In genomic region chr7:1485156-1485555, GRCh38 we compare ENCODE assay signal across 22 cellular contexts. TPM values are rescaled to one million over a fixed set of nuclear protein-coding genes. Genes with fewer than 3 reads are reported as not detected.
DNase-seq lines count a peak whose midpoint lies in the region; FAIRE-seq and TF ChIP-seq lines count a peak whose summit lies in the region.
"Had no signal": no experiment of that assay in that cellular context is flagged by ENCODE, and none has a peak within 500 bp of the region (broad histone marks: within the 10 kb centered on the region; RNA-seq: fewer than 3 reads in every experiment).

No MANE protein-coding gene starts in this region.

- H3K27ac Mint-ChIP-seq in CD14-positive monocyte, result no peak overlapping the region
- H3K27ac Mint-ChIP-seq: CD4-positive, alpha-beta T cell; CD8-positive, alpha-beta T cell had no signal

- H4K91ac ChIP-seq in mesenchymal stem cell (ENCODE audit: low read length), result no peak overlapping the region

- no peaks in the 10 kb centered on the region for H3K4me1 ChIP-seq in mesenchymal stem cell (ENCODE audit: control insufficient read depth, insufficient read depth, low read depth, low read length)
- H3K4me1 ChIP-seq: BE2C, BLaER1, Caco-2 had no signal

- no peak overlapping the region for H2BK5ac ChIP-seq in mesenchymal stem cell (ENCODE audit: low read depth, low read length, poor library complexity, severe bottlenecking)

- FAIRE-seq in urothelium cell line (lab: Jason Lieb, UNC), result peak; percentile 70
- FAIRE-seq: A204.1, D721Med, G401.6, GM12878, GM12892, GM18507, GM19239 had no signal

- H3K9me3 ChIP-seq in mesenchymal stem cell (ENCODE audit: control insufficient read depth, low read length), result no peaks in the 10 kb centered on the region
- H3K9me3 ChIP-seq: BE2C, BLaER1, Caco-2 had no signal

- no peak for TF ChIP-seq CTCF in CD14-positive monocyte (IDR thresholded peaks at IDR 0.05)

- DNase-seq in H7 (peak; percentile 69), mesenchymal stem cell (no peak), urothelium cell line (ENCODE audit: low spot score) (no peak), CD14-positive monocyte (ENCODE audit: low spot score) (no peak), SKM-1 (lab: John Stamatoyannopoulos, UW; ENCODE audit: unreplicated experiment) (no peak)
- DNase-seq: 8988T; ACHN; BE2C; C1 segment of cervical spinal cord; Caco-2; Calu3; CD4-positive, alpha-beta T cell; CD8-positive, alpha-beta T cell; DMS79 treated with DMSO at 0.1 percent for 48 hours had no signal

- no peak overlapping the region for H3K14ac ChIP-seq in mesenchymal stem cell (ENCODE audit: low read length in 2 of 2)

- no peak overlapping the region for H3K4me2 ChIP-seq in mesenchymal stem cell (ENCODE audit: low read length, poor library complexity, severe bottlenecking)
- H3K4me2 ChIP-seq: BLaER1 had no signal

- H3K9ac ChIP-seq in mesenchymal stem cell (ENCODE audit: low read length), result no peak overlapping the region
- H3K9ac ChIP-seq: BLaER1 had no signal

- no peak overlapping the region for H3K4me3 Mint-ChIP-seq in CD14-positive monocyte
- H3K4me3 Mint-ChIP-seq: CD4-positive, alpha-beta T cell; CD8-positive, alpha-beta T cell had no signal

- H2BK15ac ChIP-seq in mesenchymal stem cell (ENCODE audit: low read depth, poor library complexity, severe bottlenecking), result peak overlapping the region; percentile 36

- H3K18ac ChIP-seq in mesenchymal stem cell (ENCODE audit: low read depth in 1 of 2, low read length in 2 of 2), result no peak overlapping the region

- H3K9me3 Mint-ChIP-seq in CD14-positive monocyte, result peaks cover 0 to 1% (median 0%) of the 10 kb centered on the region in 7 donors
- H3K9me3 Mint-ChIP-seq: CD4-positive, alpha-beta T cell; CD8-positive, alpha-beta T cell had no signal

- H2AK5ac ChIP-seq in mesenchymal stem cell (ENCODE audit: low read length, severe bottlenecking), result no peak overlapping the region

- no peaks in the 10 kb centered on the region for H3K4me1 Mint-ChIP-seq in CD14-positive monocyte

- H3K27me3 ChIP-seq in H7 (ENCODE audit: control insufficient read depth, insufficient read depth, low read length), result no peaks in the 10 kb centered on the region
- H3K27me3 ChIP-seq in mesenchymal stem cell (ENCODE audit: control insufficient read depth in 1 of 2, insufficient read depth in 1 of 2, low read length in 2 of 2), result no peaks in the 10 kb centered on the region
- H3K27me3 ChIP-seq: BE2C, BLaER1 had no signal

- no peak overlapping the region for H3K4ac ChIP-seq in mesenchymal stem cell (ENCODE audit: low read depth in 1 of 2, low read length in 2 of 2)

- no peak overlapping the region for H4K8ac ChIP-seq in mesenchymal stem cell (ENCODE audit: low read length)

- intact Hi-C loops in CD14-positive monocyte (cut with micrococcal nuclease), result no loop called here

- no peak overlapping the region for H3K27ac ChIP-seq in mesenchymal stem cell (ENCODE audit: low read length, poor library complexity, severe bottlenecking)
- H3K27ac ChIP-seq: BLaER1 had no signal

- H3K36me3 Mint-ChIP-seq in CD14-positive monocyte, result peaks cover 67 to 89% of the 10 kb centered on the region in 2 donors

- peaks cover 20% of the 10 kb centered on the region for H3K36me3 ChIP-seq in H7 (replicated peaks; ENCODE audit: control insufficient read depth, insufficient read depth, low read length)
- peaks cover 78 to 100% of the 10 kb centered on the region in 2 experiments for H3K36me3 ChIP-seq in mesenchymal stem cell (ENCODE audit: control insufficient read depth in 1 of 2, insufficient read depth in 2 of 2, low read depth in 1 of 2, low read length in 2 of 2)

- no peak overlapping the region for H2BK120ac ChIP-seq in mesenchymal stem cell (ENCODE audit: low read depth, low read length)

- H2AFZ ChIP-seq in mesenchymal stem cell (ENCODE audit: low read depth, low read length), result no peak overlapping the region

- H3K23ac ChIP-seq in mesenchymal stem cell (ENCODE audit: low read length in 2 of 2), result no peak overlapping the region

- peaks cover 20% of the 10 kb centered on the region for H3K79me1 ChIP-seq in mesenchymal stem cell (replicated peaks; ENCODE audit: low read length, poor library complexity, severe bottlenecking)

- WGBS in mesenchymal stem cell, result 97% methylated on average over 19 of the region's 19 CpGs

- H3K4me3 ChIP-seq in H7 (ENCODE audit: insufficient read depth, low read depth, low read length) (no peak overlapping the region), mesenchymal stem cell (ENCODE audit: insufficient read depth in 1 of 2, low read depth in 1 of 2, low read length in 2 of 2) (no peak overlapping the region)
- H3K4me3 ChIP-seq: BLaER1, GM12878 had no signal

- H3K27me3 Mint-ChIP-seq in CD14-positive monocyte (ENCODE audit: low read depth in 3 of 3), result no peaks in the 10 kb centered on the region
- H3K27me3 Mint-ChIP-seq: CD4-positive, alpha-beta T cell had no signal

- no peak overlapping the region for H2BK12ac ChIP-seq in mesenchymal stem cell (ENCODE audit: low read length in 2 of 2)

RNA-seq across cellular contexts. Expression of gene INTS1, which starts 19.0 kb away (rescaled TPM):
- 71.8 and 78.7 TPM in 2 replicates for total RNA-seq in H7 (2014; rRNA removed; shearing (Covaris generic))
- 23.4 TPM for polyA plus RNA-seq in mesenchymal stem cell (2013, experiment 1 of 2)
- polyA plus RNA-seq in mesenchymal stem cell (2013, experiment 2 of 2), result 22.7 TPM
- polyA plus RNA-seq in CD14-positive monocyte, result 1 to 10 TPM; 5.5 to 7.3 TPM

RNA-seq across cellular contexts. Expression of gene MICALL2, which starts 25.9 kb away (rescaled TPM):
- total RNA-seq in H7 (2014; rRNA removed; shearing (Covaris generic)), result 5.2 and 7.6 TPM in 2 replicates
- 31.0 TPM for polyA plus RNA-seq in mesenchymal stem cell (2013, experiment 1 of 2)
- 31.5 TPM for polyA plus RNA-seq in mesenchymal stem cell (2013, experiment 2 of 2)
- polyA plus RNA-seq in CD14-positive monocyte, result under 1 TPM; 0.14 to 0.72 TPM

RNA-seq across cellular contexts. Expression of gene MAFK, which starts 45.3 kb away (rescaled TPM):
- 14.8 and 23.1 TPM in 2 replicates for total RNA-seq in H7 (2014; rRNA removed; shearing (Covaris generic))
- 12.8 TPM for polyA plus RNA-seq in mesenchymal stem cell (2013, experiment 1 of 2)
- 12.8 TPM for polyA plus RNA-seq in mesenchymal stem cell (2013, experiment 2 of 2)
- under 1 TPM; 0.30 to 0.48 TPM for polyA plus RNA-seq in CD14-positive monocyte
